In genomic region chr2:97706708-97707345, GRCh38 we compare ENCODE assay signal across 25 cellular contexts. TPM values are rescaled to one million over a fixed set of nuclear protein-coding genes. Genes with fewer than 3 reads are reported as not detected.
"Had no signal": no experiment of that assay in that cellular context is flagged by ENCODE, and none has a peak within 500 bp of the region (broad histone marks: within the 10 kb centered on the region; RNA-seq: fewer than 3 reads in every experiment).

No MANE protein-coding gene starts in this region.

- H3K27ac ChIP-seq: adrenal gland, ascending aorta, brain microvascular endothelial cell, right lobe of liver, skin epidermis, upper lobe of left lung, VCaP had no signal

- H3K9me3 ChIP-seq: adrenal gland, ascending aorta, right lobe of liver, upper lobe of left lung had no signal

- H3K27ac Mint-ChIP-seq: activated CD8-positive, alpha-beta T cell treated with anti-CD3 and anti-CD28 coated beads, Interleukin-2, amount 10 ng/mL, durations not matched to agents 7 days and 5 days; activated naive CD4-positive, alpha-beta T cell treated with anti-CD3 and anti-CD28 coated beads, Interleukin-2, amount 50 U/mL, for 24 hours; memory B cell; naive B cell; stimulated activated effector memory CD8-positive, alpha-beta T cell treated with anti-CD3 and anti-CD28 coated beads, Interleukin-12 subunit alpha, Interleukin-12 subunit beta, amount 100 ng/mL, for 72 hours; T-cell; T-helper 2 cell treated with Interferon-gamma antibody and Interleukin-4, amounts not matched to agents 5 μg/mL and 100 μg/mL, for 36 hours had no signal

- H3K4me3 ChIP-seq: adrenal gland, ascending aorta, right lobe of liver, skin epidermis, upper lobe of left lung had no signal

- H3K36me3 ChIP-seq: adrenal gland, ascending aorta, brain microvascular endothelial cell, right lobe of liver, upper lobe of left lung had no signal

- ATAC-seq: activated CD8-positive, alpha-beta T cell treated with anti-CD3 and anti-CD28 coated beads, Interleukin-2, amount 10 ng/mL, durations not matched to agents 7 days and 5 days; esophagus mucosa; left ventricle myocardium superior; stimulated activated effector memory CD8-positive, alpha-beta T cell treated with anti-CD3 and anti-CD28 coated beads, Interleukin-12 subunit alpha, Interleukin-12 subunit beta, amount 100 ng/mL, for 72 hours; T-cell had no signal

- H3K36me3 Mint-ChIP-seq: activated naive CD4-positive, alpha-beta T cell treated with anti-CD3 and anti-CD28 coated beads, Interleukin-2, amount 50 U/mL, for 24 hours; memory B cell; naive B cell; stimulated activated effector memory CD8-positive, alpha-beta T cell treated with anti-CD3 and anti-CD28 coated beads, Interleukin-12 subunit alpha, Interleukin-12 subunit beta, amount 100 ng/mL, for 72 hours; T-cell had no signal

- H3K4me3 Mint-ChIP-seq: activated CD8-positive, alpha-beta T cell treated with anti-CD3 and anti-CD28 coated beads, Interleukin-2, amount 10 ng/mL, durations not matched to agents 7 days and 5 days; activated naive CD4-positive, alpha-beta T cell treated with anti-CD3 and anti-CD28 coated beads, Interleukin-2, amount 50 U/mL, for 24 hours; memory B cell; naive B cell; stimulated activated effector memory CD8-positive, alpha-beta T cell treated with anti-CD3 and anti-CD28 coated beads, Interleukin-12 subunit alpha, Interleukin-12 subunit beta, amount 100 ng/mL, for 72 hours; T-cell; T-helper 2 cell treated with Interferon-gamma antibody and Interleukin-4, amounts not matched to agents 5 μg/mL and 100 μg/mL, for 36 hours had no signal

- H3K27me3 Mint-ChIP-seq: activated naive CD4-positive, alpha-beta T cell treated with anti-CD3 and anti-CD28 coated beads, Interleukin-2, amount 50 U/mL, for 24 hours; T-cell had no signal

- H3K9me3 Mint-ChIP-seq: activated naive CD4-positive, alpha-beta T cell treated with anti-CD3 and anti-CD28 coated beads, Interleukin-2, amount 50 U/mL, for 24 hours; memory B cell; naive B cell; stimulated activated effector memory CD8-positive, alpha-beta T cell treated with anti-CD3 and anti-CD28 coated beads, Interleukin-12 subunit alpha, Interleukin-12 subunit beta, amount 100 ng/mL, for 72 hours; T-cell; T-helper 2 cell treated with Interferon-gamma antibody and Interleukin-4, amounts not matched to agents 5 μg/mL and 100 μg/mL, for 36 hours had no signal

- H3K4me1 ChIP-seq: adrenal gland, ascending aorta, right lobe of liver, upper lobe of left lung had no signal

- H3K27me3 ChIP-seq: adrenal gland, ascending aorta, brain microvascular endothelial cell, right lobe of liver, upper lobe of left lung had no signal

- DNase-seq: activated CD4-positive, alpha-beta T cell treated with anti-CD3 and anti-CD28 coated beads for 1 hour; activated CD4-positive, alpha-beta T cell treated with anti-CD3 and anti-CD28 coated beads, Interleukin-2, amount 50 U/mL, for 1 hour; activated CD8-positive, alpha-beta T cell treated with anti-CD3 and anti-CD28 coated beads, Interleukin-2, amount 10 ng/mL, durations not matched to agents 7 days and 5 days; activated gamma-delta T cell treated with Interleukin-2 at 50 U/mL for 16 hours; brain microvascular endothelial cell; caudate nucleus; effector memory CD4-positive, alpha-beta T cell; hypothalamus; left ventricle myocardium superior; naive B cell; nucleus accumbens; stimulated activated CD4-positive, alpha-beta T cell treated with anti-CD3 and anti-CD28 coated beads, Interleukin-1b, Interleukin-23, amount 100 ng/mL, for 48 hours; upper lobe of left lung had no signal

RNA-seq across cellular contexts. Expression of gene ZAP70, which starts 6.5 kb away (rescaled TPM):
- total RNA-seq: endothelial cell of umbilical vein had no signal
